In genomic region chr3:14946749-14947104, GRCh38 we compare ENCODE assay signal across 8 cellular contexts. TPM values are rescaled to one million over a fixed set of nuclear protein-coding genes. Genes with fewer than 3 reads are reported as not detected.
DNase-seq lines count a peak whose midpoint lies in the region; ATAC-seq and TF ChIP-seq lines count a peak whose summit lies in the region.

No MANE protein-coding gene starts in this region.

- peak overlapping the region; percentile 93 for H3K9ac ChIP-seq in fibroblast of lung (ENCODE audit: insufficient read depth, low read length)

- peak; percentile 24 for DNase-seq in GM03348 (ENCODE audit: low spot score)
- DNase-seq in Peyer's patch = no peak
- peak; percentile 8 to 26 for DNase-seq in fibroblast of lung (ENCODE audit: low read depth in 2 of 2)
- DNase-seq in psoas muscle = no peak
- no peak for DNase-seq in NCI-H2081 treated with DMSO at 0.1 percent for 48 hours (lab: John Stamatoyannopoulos, UW)
- no peak for DNase-seq in central memory CD4-positive, alpha-beta T cell
- DNase-seq in T1000 (lab: John Stamatoyannopoulos, UW) = no peak

- peak overlapping the region; percentile 98 to 100 (median 99) for H3K27ac ChIP-seq in Peyer's patch
- peak overlapping the region; percentile 97 for H3K27ac ChIP-seq in fibroblast of lung (ENCODE audit: insufficient read depth, low read length)
- peak overlapping the region; percentile 95 for H3K27ac ChIP-seq in psoas muscle

- WGBS in psoas muscle, 3 donors = 0 to 1% (median 0%) methylated on average over 8 of the region's 8 CpGs

- TF ChIP-seq POLR2A in Peyer's patch (IDR thresholded peaks at IDR 0.05) = no peak

- ATAC-seq in psoas muscle (no peak), GM19351 (IDR thresholded peaks at IDR 0.05; ENCODE audit: unreplicated experiment) (no peak)

- H3K27me3 ChIP-seq in Peyer's patch (no peaks in the 10 kb centered on the region), fibroblast of lung (ENCODE audit: control insufficient read depth, insufficient read depth, low read length) (no peaks in the 10 kb centered on the region), psoas muscle (ENCODE audit: insufficient read depth in 3 of 3, low read length in 2 of 3) (no peaks in the 10 kb centered on the region)

- H3K79me2 ChIP-seq in fibroblast of lung (ENCODE audit: control insufficient read depth, insufficient read depth, low read length) = peaks cover 65% of the 10 kb centered on the region

- no peaks in the 10 kb centered on the region for H3K9me3 ChIP-seq in Peyer's patch
- no peaks in the 10 kb centered on the region for H3K9me3 ChIP-seq in fibroblast of lung (ENCODE audit: control insufficient read depth, insufficient read depth, low read depth, low read length)
- H3K9me3 ChIP-seq in psoas muscle = no peaks in the 10 kb centered on the region

- H3K4me3 ChIP-seq in Peyer's patch = peak overlapping the region; percentile 81 to 100 (median 92)
- H3K4me3 ChIP-seq in fibroblast of lung (replicated peaks in 1 of 4; ENCODE audit: control extremely low read depth in 1 of 4, insufficient read depth in 1 of 4, low read depth in 3 of 4, low read length in 4 of 4) = peak overlapping the region; percentile 72 to 93 (median 89)
- peak overlapping the region; percentile 81 for H3K4me3 ChIP-seq in psoas muscle

- H3K36me3 ChIP-seq in Peyer's patch (peaks cover 0 to 20% (median 0%) of the 10 kb centered on the region in 3 donors), fibroblast of lung (ENCODE audit: control insufficient read depth, insufficient read depth, low read length) (peaks cover 8% of the 10 kb centered on the region), psoas muscle (ENCODE audit: insufficient read depth in 1 of 2, low read depth in 1 of 2) (peaks cover 0 to 30% of the 10 kb centered on the region in 2 donors)

- peaks cover 0 to 46% (median 8%) of the 10 kb centered on the region in 4 donors for H3K4me1 ChIP-seq in Peyer's patch
- H3K4me1 ChIP-seq in fibroblast of lung (ENCODE audit: control insufficient read depth, extremely low read depth, insufficient read depth, low read length) = peaks cover 4% of the 10 kb centered on the region
- H3K4me1 ChIP-seq in psoas muscle = peaks cover 34% of the 10 kb centered on the region

- no peak for TF ChIP-seq CTCF in Peyer's patch (IDR thresholded peaks at IDR 0.05)
- no peak for TF ChIP-seq CTCF in fibroblast of lung (conservative IDR thresholded peaks at IDR 0.05 in 1 of 2, IDR thresholded peaks at IDR 0.05 in 1 of 2; ENCODE audit: low read depth in 1 of 2, low read length in 2 of 2)
- TF ChIP-seq CTCF in psoas muscle (IDR thresholded peaks at IDR 0.05) = no peak

- intact Hi-C loops in psoas muscle (cut with DNase I) = loop anchor here (5.0 kb wide), 4 partner anchors 61 to 151 kb away; partner anchors contain the start of gene RBSN (in 1 of the 2)

- H2AFZ ChIP-seq in fibroblast of lung (ENCODE audit: low read length) = peak overlapping the region; percentile 89

- peak overlapping the region; percentile 73 for H3K4me2 ChIP-seq in fibroblast of lung (ENCODE audit: extremely low read depth, insufficient read depth, low read length)

- no peaks in the 10 kb centered on the region for H4K20me1 ChIP-seq in fibroblast of lung (ENCODE audit: control insufficient read depth, extremely low read depth, insufficient read depth, low read length)

RNA-seq across cellular contexts. Expression of gene NR2C2, which starts 0.7 kb away (rescaled TPM):
- total RNA-seq in Peyer's patch (10 to 100 TPM; 55.6 to 84.3 (median 69.1) TPM), fibroblast of lung (20.0 and 27.9 TPM in 2 replicates), psoas muscle (10 to 100 TPM; 28.3 to 37.1 (median 32.8) TPM)
- polyA plus RNA-seq in fibroblast of lung (13.5 and 15.0 TPM in 2 replicates), psoas muscle (10 to 100 TPM in 1 of 3 donors, 1 to 10 TPM in 2; 8.7 to 12.8 (median 9.2) TPM)
- 10.3 and 14.2 TPM in 2 replicates for polyA plus RNA-seq in fibroblast of lung (2012)
- 55.2 and 56.2 TPM in 2 replicates for polyA minus RNA-seq in fibroblast of lung (ENCODE audit: low replicate concordance)

Comparison
In these comparisons a context has a peak if more than half of its experiments do, and no peak if none do; other contexts are left out.
1. DNase-seq: peak in GM03348 (single experiment) and fibroblast of lung (2 of 2); none in Peyer's patch (0 of 3), psoas muscle (0 of 2), NCI-H2081 treated with DMSO at 0.1 percent for 48 hours (single experiment), central memory CD4-positive, alpha-beta T cell (single experiment) and T1000 (single experiment).
2. Peak in every context shown above with its lines, with median percentiles within 50 percentile points of each other: H3K27ac ChIP-seq and H3K4me3 ChIP-seq.